18 cellular contexts compared by ENCODE assay signal in genomic region chr3:27978440-27978839, GRCh38.
"Had no signal": no experiment of that assay in that cellular context is flagged by ENCODE, and none has a peak within 500 bp of the region (broad histone marks: within the 10 kb centered on the region; RNA-seq: fewer than 3 reads in every experiment).

No MANE protein-coding gene starts in this region.

- H3K9me3 Mint-ChIP-seq: activated naive CD4-positive, alpha-beta T cell treated with anti-CD3 and anti-CD28 coated beads, Interleukin-2, amount 50 U/mL, for 24 hours had no signal

- H3K36me3 Mint-ChIP-seq: activated naive CD4-positive, alpha-beta T cell treated with anti-CD3 and anti-CD28 coated beads, Interleukin-2, amount 50 U/mL, for 24 hours had no signal

- H3K9me3 ChIP-seq: heart left ventricle, mucosa of descending colon, prostate gland, thoracic aorta had no signal

- H3K27ac Mint-ChIP-seq: activated naive CD4-positive, alpha-beta T cell treated with anti-CD3 and anti-CD28 coated beads, Interleukin-2, amount 50 U/mL, for 24 hours; naive thymus-derived CD8-positive, alpha-beta T cell; stimulated activated naive CD8-positive, alpha-beta T cell treated with anti-CD3 and anti-CD28 coated beads, Interleukin-15, Interleukin-2, amounts not matched to agents 100 ng/mL and 50 ng/mL, for 24 hours had no signal

- H3K36me3 ChIP-seq: heart left ventricle, prostate gland, thoracic aorta had no signal

- H3K4me3 ChIP-seq: heart left ventricle, mucosa of descending colon, prostate gland, thoracic aorta had no signal

- H3K27ac ChIP-seq: heart left ventricle, prostate gland, thoracic aorta had no signal

- FAIRE-seq: bronchial epithelial cell, frontal cortex had no signal

- H3K4me1 ChIP-seq: heart left ventricle, prostate gland had no signal

- H3K27me3 ChIP-seq: heart left ventricle had no signal

- H3K4me3 Mint-ChIP-seq: activated naive CD4-positive, alpha-beta T cell treated with anti-CD3 and anti-CD28 coated beads, Interleukin-2, amount 50 U/mL, for 24 hours; naive thymus-derived CD8-positive, alpha-beta T cell; stimulated activated naive CD8-positive, alpha-beta T cell treated with anti-CD3 and anti-CD28 coated beads, Interleukin-15, Interleukin-2, amounts not matched to agents 100 ng/mL and 50 ng/mL, for 24 hours had no signal

- DNase-seq: activated CD4-positive, alpha-beta T cell treated with anti-CD3 and anti-CD28 coated beads, Interleukin-2, amount 50 U/mL, for 4 hours; activated T-cell treated with anti-CD3 and anti-CD28 coated beads, Interleukin-2, amount 50 U/mL, for 1 hour; heart left ventricle; islet precursor cell; mucosa of descending colon; naive thymus-derived CD8-positive, alpha-beta T cell; nucleus accumbens; stimulated activated CD4-positive, alpha-beta T cell treated with anti-CD3 and anti-CD28 coated beads, Interleukin-2, amount 100 ng/mL, for 48 hours; stimulated activated CD8-positive, alpha-beta memory T cell treated with anti-CD3 and anti-CD28 coated beads, Interleukin-4, amount 100 ng/mL, for 48 hours had no signal

- H3K27me3 Mint-ChIP-seq: activated naive CD4-positive, alpha-beta T cell treated with anti-CD3 and anti-CD28 coated beads, Interleukin-2, amount 50 U/mL, for 24 hours; naive thymus-derived CD8-positive, alpha-beta T cell; stimulated activated naive CD8-positive, alpha-beta T cell treated with anti-CD3 and anti-CD28 coated beads, Interleukin-15, Interleukin-2, amounts not matched to agents 100 ng/mL and 50 ng/mL, for 24 hours had no signal

- ATAC-seq: activated CD4-positive, CD25-positive, alpha-beta regulatory T cell treated with anti-CD3 and anti-CD28 coated beads, Interleukin-2, amount 50 U/mL, for 24 hours; esophagus mucosa; heart left ventricle; left lobe of liver; mucosa of descending colon; naive thymus-derived CD8-positive, alpha-beta T cell had no signal
